2 cellular contexts compared by ENCODE assay signal in genomic region chr7:92594746-92595145, GRCh38.
TF ChIP-seq lines count a peak whose summit lies in the region.

No MANE protein-coding gene starts in this region.

TF ChIP-seq in IMR-90, 13 proteins besides CTCF, POLR2A, EP300 and RAD21:
- TF ChIP-seq MAFK (IDR thresholded peaks at IDR 0.05; ENCODE audit: low read depth, low read length) (peak; percentile 63), CEBPB (IDR thresholded peaks at IDR 0.05; ENCODE audit: low read depth, low read length) (no peak), USF2 (IDR thresholded peaks at IDR 0.05; ENCODE audit: low read depth, low read length) (no peak)
TF ChIP-seq in IMR-90: peak in this region for 1.

TF ChIP-seq in K562, 482 proteins besides CTCF, POLR2A, EP300 and RAD21:
- TF ChIP-seq SIX5 (IDR thresholded peaks at IDR 0.05; ENCODE audit: borderline replicate concordance in 1 of 2, insufficient read depth in 1 of 2, low read depth in 1 of 2, low read length in 2 of 2) (no peak), C11orf30 (IDR thresholded peaks at IDR 0.05; ENCODE audit: low read depth) (peak; percentile 34; the same call in 1 of the 2 replicates), ZNF316 (IDR thresholded peaks at IDR 0.05) (peak; percentile 77)
